1 cellular context compared by ENCODE assay signal in the genomic region with DNA sequence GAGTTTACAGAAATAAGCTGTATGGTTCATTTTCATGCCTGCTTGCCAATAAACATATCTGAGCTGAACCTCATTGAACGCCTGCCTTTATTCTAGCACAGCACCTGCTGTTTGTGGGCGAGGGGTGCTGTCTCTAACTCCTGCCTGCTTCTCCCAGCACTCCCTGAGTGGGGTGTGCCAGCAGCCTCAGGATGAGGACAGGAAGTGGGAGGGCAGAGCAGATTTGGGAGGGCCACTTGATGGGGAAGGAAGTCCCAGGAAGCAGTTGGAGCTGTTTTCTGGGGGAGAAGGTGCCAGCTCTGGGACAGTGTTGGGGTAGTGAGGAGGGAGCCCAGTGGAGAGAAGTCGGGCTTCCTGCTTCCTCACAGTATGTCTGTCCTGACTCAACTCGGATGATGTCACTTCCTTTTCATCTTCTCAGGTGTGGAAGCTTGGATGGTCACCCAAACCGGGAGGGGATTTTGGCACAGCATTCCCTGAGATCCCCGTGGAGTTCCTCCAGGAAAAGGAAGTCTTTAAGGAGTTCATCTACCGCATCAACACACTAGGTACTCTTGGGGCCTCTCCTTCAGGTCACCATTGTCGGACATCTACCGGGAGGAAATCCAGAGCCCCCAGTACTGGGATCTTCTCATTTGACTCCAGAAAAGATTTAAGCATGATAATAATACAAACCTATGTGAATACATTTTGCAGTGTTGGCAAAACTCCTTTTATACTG.
A peak's percentile ranks its signal among the peaks of the same experiment; 100 is the strongest.
TF ChIP-seq lines count a peak whose summit lies in the region.

No MANE protein-coding gene starts in this region.

TF ChIP-seq in HepG2, 621 proteins besides CTCF, POLR2A, EP300 and RAD21:
- TF ChIP-seq MAFK (conservative IDR thresholded peaks at IDR 0.05 in 1 of 2, IDR thresholded peaks at IDR 0.05 in 1 of 2; ENCODE audit: low read length in 2 of 2) (0 out of 4 replicates have a peak, but pooled peaks of 1 of the 2 experiments have one; percentile 15), ZKSCAN8 (CRISPR knock-in tag; IDR thresholded peaks at IDR 0.05; ENCODE audit: borderline replicate concordance) (no peak), RBM22 (optimal IDR thresholded peaks at IDR 0.05; ENCODE audit: low read length) (peak; percentile 66)
